In genomic region chr2:202494300-202494699, GRCh38 we compare ENCODE assay signal across 1 cellular context.
TF ChIP-seq lines count a peak whose summit lies in the region.

No MANE protein-coding gene starts in this region.

TF ChIP-seq in GM23338, 12 proteins besides CTCF, POLR2A, EP300 and RAD21 (continued from another document):
- no peak for TF ChIP-seq REST (IDR thresholded peaks at IDR 0.05; ENCODE audit: unreplicated experiment)
